In genomic region chr4:173505924-173506779, GRCh38 we compare ENCODE assay signal across 8 cellular contexts. TPM values are rescaled to one million over a fixed set of nuclear protein-coding genes. Genes with fewer than 3 reads are reported as not detected.
DNase-seq lines count a peak whose midpoint lies in the region; ATAC-seq and TF ChIP-seq lines count a peak whose summit lies in the region.

No MANE protein-coding gene starts in this region.

- peak overlapping the region; percentile 28 for H3K4me2 ChIP-seq in parathyroid adenoma (ENCODE audit: low read length)

- H3K4me3 Mint-ChIP-seq in activated CD4-positive, alpha-beta memory T cell treated with anti-CD3 and anti-CD28 coated beads for 36 hours, result no peak overlapping the region

- peaks cover 11% of the 10 kb centered on the region for H3K36me3 Mint-ChIP-seq in activated CD4-positive, alpha-beta memory T cell treated with anti-CD3 and anti-CD28 coated beads for 36 hours

- peak overlapping the region; percentile 42 for H2AFZ ChIP-seq in parathyroid adenoma

- POLR2A ChIA-PET in activated CD4-positive, alpha-beta memory T cell treated with anti-CD3 and anti-CD28 coated beads for 36 hours (lab: Charles Lee), result no interaction called here

- DNase-seq in COR-L47 (lab: John Stamatoyannopoulos, UW), result peak; percentile 54
- DNase-seq in NCI-H1105 treated with DMSO at 0.1 percent for 48 hours (lab: John Stamatoyannopoulos, UW), result peak; percentile 29
- DNase-seq in activated CD4-positive, alpha-beta memory T cell treated with anti-CD3 and anti-CD28 coated beads for 36 hours, result peak; percentile 64
- DNase-seq in globus pallidus (ENCODE audit: low spot score), result peak; percentile 19
- DNase-seq in activated gamma-delta T cell (lab: John Stamatoyannopoulos, UW), result no peak

- intact Hi-C loops in activated CD4-positive, alpha-beta memory T cell treated with anti-CD3 and anti-CD28 coated beads for 36 hours (cut with micrococcal nuclease), result loop anchor here (1.0 to 5.0 kb wide), 4 partner anchors 246 to 1126 kb away; no protein-coding TSS in a partner anchor

- H3K79me2 ChIP-seq in parathyroid adenoma, result no peaks in the 10 kb centered on the region

- peak; percentile 36 for TF ChIP-seq CTCF in parathyroid adenoma (IDR thresholded peaks at IDR 0.05)

- no peak overlapping the region for H3K27ac ChIP-seq in parathyroid adenoma

- peaks cover 80% of the 10 kb centered on the region for H3K27me3 Mint-ChIP-seq in activated CD4-positive, alpha-beta memory T cell treated with anti-CD3 and anti-CD28 coated beads for 36 hours

- peaks cover 8% of the 10 kb centered on the region for H3K27me3 ChIP-seq in parathyroid adenoma (ENCODE audit: control insufficient read depth, insufficient read depth, low read length)

- H3K9me3 ChIP-seq in parathyroid adenoma (ENCODE audit: control insufficient read depth, low read length), result no peaks in the 10 kb centered on the region

- no peaks in the 10 kb centered on the region for H3K4me1 ChIP-seq in parathyroid adenoma

- CTCF ChIA-PET in activated CD4-positive, alpha-beta memory T cell treated with anti-CD3 and anti-CD28 coated beads for 36 hours (lab: Charles Lee), result interaction anchor here (0.7 to 2.8 kb wide), 14 partner anchors 8 to 707 kb away, joined by 3 to 8 read pairs (median 3); no protein-coding TSS in a partner anchor

- H3K36me3 ChIP-seq in parathyroid adenoma (ENCODE audit: control insufficient read depth, insufficient read depth, low read length), result no peaks in the 10 kb centered on the region

- peaks cover 29% of the 10 kb centered on the region for H3K4me1 Mint-ChIP-seq in activated CD4-positive, alpha-beta memory T cell treated with anti-CD3 and anti-CD28 coated beads for 36 hours (ENCODE audit: low read depth)

- no peaks in the 10 kb centered on the region for H3K9me3 Mint-ChIP-seq in activated CD4-positive, alpha-beta memory T cell treated with anti-CD3 and anti-CD28 coated beads for 36 hours

- ATAC-seq in GM18861 (IDR thresholded peaks at IDR 0.05; ENCODE audit: unreplicated experiment) (peak; percentile 83), HG02885 (IDR thresholded peaks at IDR 0.05; ENCODE audit: poor library complexity, unreplicated experiment) (peak; percentile 83)

- H3K9ac ChIP-seq in parathyroid adenoma, result no peak overlapping the region

- no peak overlapping the region for H3K27ac Mint-ChIP-seq in activated CD4-positive, alpha-beta memory T cell treated with anti-CD3 and anti-CD28 coated beads for 36 hours

- no peak overlapping the region for H3K4me3 ChIP-seq in parathyroid adenoma (ENCODE audit: low read depth, low read length)

RNA-seq across cellular contexts. Expression of gene HAND2, which starts 23.9 kb away (rescaled TPM):
- not detected for total RNA-seq in activated CD4-positive, alpha-beta memory T cell treated with anti-CD3 and anti-CD28 coated beads for 36 hours
